Comparison of ENCODE assay signal across 14 cellular contexts in genomic region chr9:97958812-97959511, GRCh38. TPM values are rescaled to one million over a fixed set of nuclear protein-coding genes. Genes with fewer than 3 reads are reported as not detected.
DNase-seq lines count a peak whose midpoint lies in the region; ATAC-seq and TF ChIP-seq lines count a peak whose summit lies in the region.
"Had no signal": no experiment of that assay in that cellular context is flagged by ENCODE, and none has a peak within 500 bp of the region (broad histone marks: within the 10 kb centered on the region; RNA-seq: fewer than 3 reads in every experiment).

No MANE protein-coding gene starts in this region.

- peak; percentile 86 for ATAC-seq in activated T-helper 17 cell treated with anti-CD3 and anti-CD28 coated beads, Interleukin-2, amount 50 U/mL, for 72 hours (replicated peaks)
- ATAC-seq in stimulated activated naive B cell treated with anti-CD40 and anti-IgM and Interleukin-4, amounts not matched to agents 10 μg/mL and 1 μg/mL and 100 μg/mL, for 72 hours (replicated peaks), result no peak
- ATAC-seq in HG02571 (IDR thresholded peaks at IDR 0.05; ENCODE audit: unreplicated experiment), result no peak

- no peaks in the 10 kb centered on the region for H3K27me3 Mint-ChIP-seq in activated T-helper 17 cell treated with anti-CD3 and anti-CD28 coated beads, Interleukin-2, amount 50 U/mL, for 72 hours
- no peaks in the 10 kb centered on the region for H3K27me3 Mint-ChIP-seq in glutamatergic neuron (ENCODE audit: unreplicated experiment)
- H3K27me3 Mint-ChIP-seq in stimulated activated naive B cell treated with anti-CD40 and anti-IgM and Interleukin-4, amounts not matched to agents 10 μg/mL and 1 μg/mL and 100 μg/mL, for 72 hours, result no peaks in the 10 kb centered on the region

- TF ChIP-seq CTCF in AG04449 (IDR thresholded peaks at IDR 0.05; ENCODE audit: insufficient read depth, low read length, missing control alignments) (no peak), glutamatergic neuron (IDR thresholded peaks at IDR 0.05; ENCODE audit: partially characterized antibody, unreplicated experiment) (no peak)

- H3K4me3 Mint-ChIP-seq in activated T-helper 17 cell treated with anti-CD3 and anti-CD28 coated beads, Interleukin-2, amount 50 U/mL, for 72 hours, result no peak overlapping the region
- no peak overlapping the region for H3K4me3 Mint-ChIP-seq in glutamatergic neuron (ENCODE audit: unreplicated experiment)
- no peak overlapping the region for H3K4me3 Mint-ChIP-seq in stimulated activated naive B cell treated with anti-CD40 and anti-IgM and Interleukin-4, amounts not matched to agents 10 μg/mL and 1 μg/mL and 100 μg/mL, for 72 hours
- H3K4me3 Mint-ChIP-seq: mesothelial cell of epicardium had no signal

- H3K4me1 Mint-ChIP-seq in activated T-helper 17 cell treated with anti-CD3 and anti-CD28 coated beads, Interleukin-2, amount 50 U/mL, for 72 hours, result peaks cover 8% of the 10 kb centered on the region
- peaks cover 6% of the 10 kb centered on the region for H3K4me1 Mint-ChIP-seq in glutamatergic neuron (ENCODE audit: low read depth, unreplicated experiment)
- H3K4me1 Mint-ChIP-seq in stimulated activated naive B cell treated with anti-CD40 and anti-IgM and Interleukin-4, amounts not matched to agents 10 μg/mL and 1 μg/mL and 100 μg/mL, for 72 hours, result no peaks in the 10 kb centered on the region
- H3K4me1 Mint-ChIP-seq: mesothelial cell of epicardium had no signal

- DNase-seq in AG04449 (ENCODE audit: low read depth, low spot score) (peak; percentile 16), GM03348 (ENCODE audit: low spot score) (peak; percentile 33), glutamatergic neuron (no peak), NCI-H524 treated with DMSO at 0.1 percent for 48 hours (lab: John Stamatoyannopoulos, UW) (no peak), NCI-H345 treated with DMSO at 0.1 percent for 48 hours (lab: John Stamatoyannopoulos, UW; ENCODE audit: unreplicated experiment) (no peak)
- no peak for DNase-seq in stimulated activated naive B cell treated with anti-CD40 and anti-IgM and Interleukin-4, amounts not matched to agents 10 μg/mL and 1 μg/mL and 100 μg/mL, for 72 hours
- DNase-seq: GF-D8; NCI-H187 treated with DMSO at 0.1 percent for 48 hours; stimulated activated CD4-positive, alpha-beta T cell treated with anti-CD3 and anti-CD28 coated beads, Interleukin-4, amount 100 ng/mL, for 24 hours; stomach had no signal

- no peak overlapping the region for H3K4me3 ChIP-seq in AG04449 (ENCODE audit: low read depth, low read length)
- H3K4me3 ChIP-seq: prostate gland, stomach had no signal

- H3K36me3 Mint-ChIP-seq in activated T-helper 17 cell treated with anti-CD3 and anti-CD28 coated beads, Interleukin-2, amount 50 U/mL, for 72 hours (ENCODE audit: low read depth), result no peaks in the 10 kb centered on the region
- no peaks in the 10 kb centered on the region for H3K36me3 Mint-ChIP-seq in glutamatergic neuron (ENCODE audit: unreplicated experiment)
- H3K36me3 Mint-ChIP-seq in stimulated activated naive B cell treated with anti-CD40 and anti-IgM and Interleukin-4, amounts not matched to agents 10 μg/mL and 1 μg/mL and 100 μg/mL, for 72 hours, result no peaks in the 10 kb centered on the region
- H3K36me3 Mint-ChIP-seq: mesothelial cell of epicardium had no signal

- POLR2A ChIA-PET in AG04449 (lab: Yijun Ruan, JAX), result no interaction called here

- CTCF ChIA-PET in AG04449 (lab: Yijun Ruan, JAX), result interaction anchor here (1.1 to 2.8 kb wide), 4 partner anchors 36 to 304 kb away, joined by 3 to 15 read pairs (median 4); no protein-coding TSS in a partner anchor

- peak overlapping the region; percentile 75 for H3K27ac Mint-ChIP-seq in activated T-helper 17 cell treated with anti-CD3 and anti-CD28 coated beads, Interleukin-2, amount 50 U/mL, for 72 hours
- peak overlapping the region; percentile 17 for H3K27ac Mint-ChIP-seq in glutamatergic neuron (ENCODE audit: unreplicated experiment)
- no peak overlapping the region for H3K27ac Mint-ChIP-seq in stimulated activated naive B cell treated with anti-CD40 and anti-IgM and Interleukin-4, amounts not matched to agents 10 μg/mL and 1 μg/mL and 100 μg/mL, for 72 hours
- H3K27ac Mint-ChIP-seq: mesothelial cell of epicardium had no signal

- H3K9me3 Mint-ChIP-seq in activated T-helper 17 cell treated with anti-CD3 and anti-CD28 coated beads, Interleukin-2, amount 50 U/mL, for 72 hours, result no peaks in the 10 kb centered on the region
- H3K9me3 Mint-ChIP-seq in glutamatergic neuron (ENCODE audit: unreplicated experiment), result peaks cover 2% of the 10 kb centered on the region
- no peaks in the 10 kb centered on the region for H3K9me3 Mint-ChIP-seq in stimulated activated naive B cell treated with anti-CD40 and anti-IgM and Interleukin-4, amounts not matched to agents 10 μg/mL and 1 μg/mL and 100 μg/mL, for 72 hours
- H3K9me3 Mint-ChIP-seq: mesothelial cell of epicardium had no signal

RNA-seq across cellular contexts. Expression of gene HEMGN, which starts 21.0 kb away (rescaled TPM):
- total RNA-seq in activated T-helper 17 cell treated with anti-CD3 and anti-CD28 coated beads, Interleukin-2, amount 50 U/mL, for 72 hours, result 1 to 10 TPM in 1 of 2 donors, under 1 TPM in 1; 0.95 to 1.2 TPM
- not detected for total RNA-seq in glutamatergic neuron (ENCODE audit: unreplicated experiment)
- total RNA-seq: mesothelial cell of epicardium had no signal

RNA-seq across cellular contexts. Expression of gene ANP32B, which starts 24.2 kb away (rescaled TPM):
- total RNA-seq in activated T-helper 17 cell treated with anti-CD3 and anti-CD28 coated beads, Interleukin-2, amount 50 U/mL, for 72 hours, result 100 to 1,000 TPM; 182 to 257 TPM
- total RNA-seq in glutamatergic neuron (ENCODE audit: unreplicated experiment), result 108 TPM

RNA-seq across cellular contexts. Expression of gene TRMO, which starts 36.7 kb away (rescaled TPM):
- 10 to 100 TPM; 21.3 to 23.6 TPM for total RNA-seq in activated T-helper 17 cell treated with anti-CD3 and anti-CD28 coated beads, Interleukin-2, amount 50 U/mL, for 72 hours
- 11.2 TPM for total RNA-seq in glutamatergic neuron (ENCODE audit: unreplicated experiment)

Comparison
In these comparisons a context has a peak if more than half of its experiments do, and no peak if none do; other contexts are left out.
1. DNase-seq: peak in AG04449 (single experiment) and GM03348 (single experiment); none in glutamatergic neuron (single experiment), NCI-H524 treated with DMSO at 0.1 percent for 48 hours (single experiment), stimulated activated naive B cell treated with anti-CD40 and anti-IgM and Interleukin-4, amounts not matched to agents 10 μg/mL and 1 μg/mL and 100 μg/mL, for 72 hours (single experiment) and NCI-H345 treated with DMSO at 0.1 percent for 48 hours (single experiment).